1 cellular context compared by ENCODE assay signal in the genomic region with DNA sequence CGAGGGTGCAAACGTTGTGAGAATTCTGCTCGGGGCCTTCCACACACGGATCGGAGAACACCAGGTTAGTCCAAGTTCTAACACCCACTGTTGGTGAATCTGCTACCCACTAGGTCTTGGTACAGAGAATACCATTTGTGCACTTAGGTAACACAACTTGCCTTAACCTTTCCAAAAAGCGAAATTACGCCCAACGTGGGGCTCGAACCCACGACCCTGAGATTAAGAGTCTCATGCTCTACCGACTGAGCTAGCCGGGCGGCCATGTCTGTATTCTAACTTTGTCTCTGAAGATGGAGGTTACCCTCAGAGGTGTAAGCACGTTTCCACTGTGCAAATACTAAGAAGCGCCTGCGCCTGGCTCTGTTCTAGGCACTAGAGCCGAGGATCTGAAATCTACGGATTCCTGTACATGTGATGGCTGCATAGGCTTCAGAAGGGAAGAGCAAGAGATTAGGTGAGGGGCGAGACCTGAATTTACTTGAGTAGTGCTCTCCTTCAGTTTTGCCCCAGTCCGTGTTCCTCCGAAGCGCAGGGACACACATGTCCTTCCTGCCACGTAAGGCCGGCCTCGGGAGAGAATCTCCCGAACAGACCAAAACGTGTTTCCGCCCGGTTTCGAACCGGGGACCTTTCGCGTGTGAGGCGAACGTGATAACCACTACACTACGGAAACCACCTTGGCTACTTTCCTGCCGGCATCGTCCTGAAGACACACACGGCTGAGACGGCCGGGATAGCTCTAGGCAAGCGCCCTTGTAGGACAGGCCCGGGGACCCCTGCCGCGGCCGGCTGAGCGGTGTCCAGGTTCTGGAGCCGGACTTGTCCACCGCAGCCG.
TF ChIP-seq lines count a peak whose summit lies in the region.

No MANE protein-coding gene starts in this region.

TF ChIP-seq in HEK293, 187 proteins besides CTCF, POLR2A, EP300 and RAD21 (continued from another document and continues in another):
- TF ChIP-seq, protein P1, sequence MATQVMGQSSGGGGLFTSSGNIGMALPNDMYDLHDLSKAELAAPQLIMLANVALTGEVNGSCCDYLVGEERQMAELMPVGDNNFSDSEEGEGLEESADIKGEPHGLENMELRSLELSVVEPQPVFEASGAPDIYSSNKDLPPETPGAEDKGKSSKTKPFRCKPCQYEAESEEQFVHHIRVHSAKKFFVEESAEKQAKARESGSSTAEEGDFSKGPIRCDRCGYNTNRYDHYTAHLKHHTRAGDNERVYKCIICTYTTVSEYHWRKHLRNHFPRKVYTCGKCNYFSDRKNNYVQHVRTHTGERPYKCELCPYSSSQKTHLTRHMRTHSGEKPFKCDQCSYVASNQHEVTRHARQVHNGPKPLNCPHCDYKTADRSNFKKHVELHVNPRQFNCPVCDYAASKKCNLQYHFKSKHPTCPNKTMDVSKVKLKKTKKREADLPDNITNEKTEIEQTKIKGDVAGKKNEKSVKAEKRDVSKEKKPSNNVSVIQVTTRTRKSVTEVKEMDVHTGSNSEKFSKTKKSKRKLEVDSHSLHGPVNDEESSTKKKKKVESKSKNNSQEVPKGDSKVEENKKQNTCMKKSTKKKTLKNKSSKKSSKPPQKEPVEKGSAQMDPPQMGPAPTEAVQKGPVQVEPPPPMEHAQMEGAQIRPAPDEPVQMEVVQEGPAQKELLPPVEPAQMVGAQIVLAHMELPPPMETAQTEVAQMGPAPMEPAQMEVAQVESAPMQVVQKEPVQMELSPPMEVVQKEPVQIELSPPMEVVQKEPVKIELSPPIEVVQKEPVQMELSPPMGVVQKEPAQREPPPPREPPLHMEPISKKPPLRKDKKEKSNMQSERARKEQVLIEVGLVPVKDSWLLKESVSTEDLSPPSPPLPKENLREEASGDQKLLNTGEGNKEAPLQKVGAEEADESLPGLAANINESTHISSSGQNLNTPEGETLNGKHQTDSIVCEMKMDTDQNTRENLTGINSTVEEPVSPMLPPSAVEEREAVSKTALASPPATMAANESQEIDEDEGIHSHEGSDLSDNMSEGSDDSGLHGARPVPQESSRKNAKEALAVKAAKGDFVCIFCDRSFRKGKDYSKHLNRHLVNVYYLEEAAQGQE (tag by site-specific recombination; IDR thresholded peaks at IDR 0.05) = peak; percentile 47
- TF ChIP-seq ZFP37 (tag by site-specific recombination; IDR thresholded peaks at IDR 0.05) = peak; percentile 81
- no peak for TF ChIP-seq REPIN1 (tag by site-specific recombination; IDR thresholded peaks at IDR 0.05; ENCODE audit: low read depth)
- TF ChIP-seq ZIC2 (tag by site-specific recombination; IDR thresholded peaks at IDR 0.05) = no peak; the same call in 1 of the 2 replicates
- no peak for TF ChIP-seq TCF7L2 (IDR thresholded peaks at IDR 0.05; ENCODE audit: borderline replicate concordance, low read depth, low read length)
- no peak for TF ChIP-seq ZNF175 (tag by site-specific recombination; IDR thresholded peaks at IDR 0.05)
- peak; percentile 12 for TF ChIP-seq ZNF146 (tag by site-specific recombination; IDR thresholded peaks at IDR 0.05)
- no peak for TF ChIP-seq ZNF654 (tag by site-specific recombination; IDR thresholded peaks at IDR 0.05; ENCODE audit: low read depth)
- no peak for TF ChIP-seq ZNF555 (tag by site-specific recombination; conservative IDR thresholded peaks at IDR 0.05)
- TF ChIP-seq, protein P2, sequence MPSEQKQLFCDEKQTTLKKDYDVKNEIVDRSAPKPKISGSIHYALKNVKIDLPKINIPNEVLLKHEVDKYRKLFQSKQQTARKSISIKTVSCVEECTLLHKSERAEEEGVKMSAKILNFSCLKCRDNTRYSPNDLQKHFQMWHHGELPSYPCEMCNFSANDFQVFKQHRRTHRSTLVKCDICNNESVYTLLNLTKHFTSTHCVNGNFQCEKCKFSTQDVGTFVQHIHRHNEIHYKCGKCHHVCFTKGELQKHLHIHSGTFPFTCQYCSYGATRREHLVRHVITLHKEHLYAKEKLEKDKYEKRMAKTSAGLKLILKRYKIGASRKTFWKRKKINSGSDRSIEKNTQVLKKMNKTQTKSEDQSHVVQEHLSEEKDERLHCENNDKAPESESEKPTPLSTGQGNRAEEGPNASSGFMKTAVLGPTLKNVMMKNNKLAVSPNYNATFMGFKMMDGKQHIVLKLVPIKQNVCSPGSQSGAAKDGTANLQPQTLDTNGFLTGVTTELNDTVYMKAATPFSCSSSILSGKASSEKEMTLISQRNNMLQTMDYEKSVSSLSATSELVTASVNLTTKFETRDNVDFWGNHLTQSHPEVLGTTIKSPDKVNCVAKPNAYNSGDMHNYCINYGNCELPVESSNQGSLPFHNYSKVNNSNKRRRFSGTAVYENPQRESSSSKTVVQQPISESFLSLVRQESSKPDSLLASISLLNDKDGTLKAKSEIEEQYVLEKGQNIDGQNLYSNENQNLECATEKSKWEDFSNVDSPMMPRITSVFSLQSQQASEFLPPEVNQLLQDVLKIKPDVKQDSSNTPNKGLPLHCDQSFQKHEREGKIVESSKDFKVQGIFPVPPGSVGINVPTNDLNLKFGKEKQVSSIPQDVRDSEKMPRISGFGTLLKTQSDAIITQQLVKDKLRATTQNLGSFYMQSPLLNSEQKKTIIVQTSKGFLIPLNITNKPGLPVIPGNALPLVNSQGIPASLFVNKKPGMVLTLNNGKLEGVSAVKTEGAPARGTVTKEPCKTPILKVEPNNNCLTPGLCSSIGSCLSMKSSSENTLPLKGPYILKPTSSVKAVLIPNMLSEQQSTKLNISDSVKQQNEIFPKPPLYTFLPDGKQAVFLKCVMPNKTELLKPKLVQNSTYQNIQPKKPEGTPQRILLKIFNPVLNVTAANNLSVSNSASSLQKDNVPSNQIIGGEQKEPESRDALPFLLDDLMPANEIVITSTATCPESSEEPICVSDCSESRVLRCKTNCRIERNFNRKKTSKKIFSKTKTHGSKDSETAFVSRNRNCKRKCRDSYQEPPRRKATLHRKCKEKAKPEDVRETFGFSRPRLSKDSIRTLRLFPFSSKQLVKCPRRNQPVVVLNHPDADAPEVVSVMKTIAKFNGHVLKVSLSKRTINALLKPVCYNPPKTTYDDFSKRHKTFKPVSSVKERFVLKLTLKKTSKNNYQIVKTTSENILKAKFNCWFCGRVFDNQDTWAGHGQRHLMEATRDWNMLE (tag by site-specific recombination; conservative IDR thresholded peaks at IDR 0.05; ENCODE audit: low read depth) = 0 out of 2 replicates have a peak, but pooled peaks have one; percentile 16
- TF ChIP-seq HOXD13 (CRISPR knock-in tag; IDR thresholded peaks at IDR 0.05; ENCODE audit: borderline replicate concordance) = no peak
- no peak for TF ChIP-seq ZNF302 (tag by site-specific recombination; IDR thresholded peaks at IDR 0.05; ENCODE audit: low read depth)
- TF ChIP-seq ZNF157 (tag by site-specific recombination; IDR thresholded peaks at IDR 0.05) = no peak
- TF ChIP-seq ZSCAN23 (tag by site-specific recombination; IDR thresholded peaks at IDR 0.05) = peak; percentile 76
- TF ChIP-seq ZNF112 (tag by site-specific recombination; IDR thresholded peaks at IDR 0.05) = no peak
- peak; percentile 94 for TF ChIP-seq ZNF501 (tag by site-specific recombination; IDR thresholded peaks at IDR 0.05)
- no peak for TF ChIP-seq ZNF473 (tag by site-specific recombination; IDR thresholded peaks at IDR 0.05)
- TF ChIP-seq ZFP41 (tag by site-specific recombination; IDR thresholded peaks at IDR 0.05; ENCODE audit: borderline replicate concordance) = no peak
- peak; percentile 18; the same call in 1 of the 2 replicates for TF ChIP-seq EGR2 (tag by site-specific recombination; IDR thresholded peaks at IDR 0.05; ENCODE audit: low read depth)
- no peak for TF ChIP-seq ZNF274 (IDR thresholded peaks at IDR 0.05; ENCODE audit: low read length)
- no peak for TF ChIP-seq ZNF274 (tag by site-specific recombination; IDR thresholded peaks at IDR 0.05; ENCODE audit: borderline replicate concordance)
- TF ChIP-seq ZNF174 (tag by site-specific recombination; IDR thresholded peaks at IDR 0.05) = no peak
- TF ChIP-seq KLF8 (tag by site-specific recombination; IDR thresholded peaks at IDR 0.05) = peak; percentile 59
- TF ChIP-seq ZFP3 (tag by site-specific recombination; IDR thresholded peaks at IDR 0.05; ENCODE audit: low read depth) = no peak
- TF ChIP-seq, protein P3, sequence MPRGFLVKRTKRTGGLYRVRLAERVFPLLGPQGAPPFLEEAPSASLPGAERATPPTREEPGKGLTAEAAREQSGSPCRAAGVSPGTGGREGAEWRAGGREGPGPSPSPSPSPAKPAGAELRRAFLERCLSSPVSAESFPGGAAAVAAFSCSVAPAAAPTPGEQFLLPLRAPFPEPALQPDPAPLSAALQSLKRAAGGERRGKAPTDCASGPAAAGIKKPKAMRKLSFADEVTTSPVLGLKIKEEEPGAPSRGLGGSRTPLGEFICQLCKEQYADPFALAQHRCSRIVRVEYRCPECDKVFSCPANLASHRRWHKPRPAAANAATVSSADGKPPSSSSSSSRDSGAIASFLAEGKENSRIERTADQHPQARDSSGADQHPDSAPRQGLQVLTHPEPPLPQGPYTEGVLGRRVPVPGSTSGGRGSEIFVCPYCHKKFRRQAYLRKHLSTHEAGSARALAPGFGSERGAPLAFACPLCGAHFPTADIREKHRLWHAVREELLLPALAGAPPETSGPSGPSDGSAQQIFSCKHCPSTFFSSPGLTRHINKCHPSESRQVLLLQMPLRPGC (tag by site-specific recombination; IDR thresholded peaks at IDR 0.05) = peak; percentile 64
- no peak for TF ChIP-seq ZNF155 (tag by site-specific recombination; IDR thresholded peaks at IDR 0.05)
- no peak for TF ChIP-seq ZNF510 (tag by site-specific recombination; IDR thresholded peaks at IDR 0.05; ENCODE audit: insufficient replicate concordance)
- no peak for TF ChIP-seq ZNF549 (tag by site-specific recombination; IDR thresholded peaks at IDR 0.05)
- TF ChIP-seq ZNF23 (tag by site-specific recombination; IDR thresholded peaks at IDR 0.05; ENCODE audit: borderline replicate concordance) = no peak
- TF ChIP-seq, protein P4, sequence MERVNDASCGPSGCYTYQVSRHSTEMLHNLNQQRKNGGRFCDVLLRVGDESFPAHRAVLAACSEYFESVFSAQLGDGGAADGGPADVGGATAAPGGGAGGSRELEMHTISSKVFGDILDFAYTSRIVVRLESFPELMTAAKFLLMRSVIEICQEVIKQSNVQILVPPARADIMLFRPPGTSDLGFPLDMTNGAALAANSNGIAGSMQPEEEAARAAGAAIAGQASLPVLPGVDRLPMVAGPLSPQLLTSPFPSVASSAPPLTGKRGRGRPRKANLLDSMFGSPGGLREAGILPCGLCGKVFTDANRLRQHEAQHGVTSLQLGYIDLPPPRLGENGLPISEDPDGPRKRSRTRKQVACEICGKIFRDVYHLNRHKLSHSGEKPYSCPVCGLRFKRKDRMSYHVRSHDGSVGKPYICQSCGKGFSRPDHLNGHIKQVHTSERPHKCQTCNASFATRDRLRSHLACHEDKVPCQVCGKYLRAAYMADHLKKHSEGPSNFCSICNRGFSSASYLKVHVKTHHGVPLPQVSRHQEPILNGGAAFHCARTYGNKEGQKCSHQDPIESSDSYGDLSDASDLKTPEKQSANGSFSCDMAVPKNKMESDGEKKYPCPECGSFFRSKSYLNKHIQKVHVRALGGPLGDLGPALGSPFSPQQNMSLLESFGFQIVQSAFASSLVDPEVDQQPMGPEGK (tag by site-specific recombination; IDR thresholded peaks at IDR 0.05) = peak; percentile 54; the same call in 1 of the 2 replicates
- no peak for TF ChIP-seq ZNF16 (tag by site-specific recombination; IDR thresholded peaks at IDR 0.05; ENCODE audit: low read depth)
- TF ChIP-seq ZNF169 (tag by site-specific recombination; IDR thresholded peaks at IDR 0.05) = no peak
- TF ChIP-seq, protein P5, sequence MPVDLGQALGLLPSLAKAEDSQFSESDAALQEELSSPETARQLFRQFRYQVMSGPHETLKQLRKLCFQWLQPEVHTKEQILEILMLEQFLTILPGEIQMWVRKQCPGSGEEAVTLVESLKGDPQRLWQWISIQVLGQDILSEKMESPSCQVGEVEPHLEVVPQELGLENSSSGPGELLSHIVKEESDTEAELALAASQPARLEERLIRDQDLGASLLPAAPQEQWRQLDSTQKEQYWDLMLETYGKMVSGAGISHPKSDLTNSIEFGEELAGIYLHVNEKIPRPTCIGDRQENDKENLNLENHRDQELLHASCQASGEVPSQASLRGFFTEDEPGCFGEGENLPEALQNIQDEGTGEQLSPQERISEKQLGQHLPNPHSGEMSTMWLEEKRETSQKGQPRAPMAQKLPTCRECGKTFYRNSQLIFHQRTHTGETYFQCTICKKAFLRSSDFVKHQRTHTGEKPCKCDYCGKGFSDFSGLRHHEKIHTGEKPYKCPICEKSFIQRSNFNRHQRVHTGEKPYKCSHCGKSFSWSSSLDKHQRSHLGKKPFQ (tag by site-specific recombination; IDR thresholded peaks at IDR 0.05) = no peak
- peak; percentile 97 for TF ChIP-seq ZNF24 (tag by site-specific recombination; IDR thresholded peaks at IDR 0.05)
- TF ChIP-seq ZNF530 (tag by site-specific recombination; IDR thresholded peaks at IDR 0.05; ENCODE audit: low read depth) = no peak
- TF ChIP-seq SP3 (tag by site-specific recombination; IDR thresholded peaks at IDR 0.05) = peak; percentile 39
- TF ChIP-seq ZNF132 (tag by site-specific recombination; IDR thresholded peaks at IDR 0.05; ENCODE audit: borderline replicate concordance) = no peak
- peak; percentile 54 for TF ChIP-seq KLF16 (tag by site-specific recombination; IDR thresholded peaks at IDR 0.05)
- TF ChIP-seq, protein P6, sequence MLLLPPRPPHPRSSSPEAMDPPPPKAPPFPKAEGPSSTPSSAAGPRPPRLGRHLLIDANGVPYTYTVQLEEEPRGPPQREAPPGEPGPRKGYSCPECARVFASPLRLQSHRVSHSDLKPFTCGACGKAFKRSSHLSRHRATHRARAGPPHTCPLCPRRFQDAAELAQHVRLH (tag by site-specific recombination; IDR thresholded peaks at IDR 0.05) = peak; percentile 85
- no peak for TF ChIP-seq ZNF529 (tag by site-specific recombination; IDR thresholded peaks at IDR 0.05; ENCODE audit: insufficient replicate concordance)
- TF ChIP-seq, protein P7, sequence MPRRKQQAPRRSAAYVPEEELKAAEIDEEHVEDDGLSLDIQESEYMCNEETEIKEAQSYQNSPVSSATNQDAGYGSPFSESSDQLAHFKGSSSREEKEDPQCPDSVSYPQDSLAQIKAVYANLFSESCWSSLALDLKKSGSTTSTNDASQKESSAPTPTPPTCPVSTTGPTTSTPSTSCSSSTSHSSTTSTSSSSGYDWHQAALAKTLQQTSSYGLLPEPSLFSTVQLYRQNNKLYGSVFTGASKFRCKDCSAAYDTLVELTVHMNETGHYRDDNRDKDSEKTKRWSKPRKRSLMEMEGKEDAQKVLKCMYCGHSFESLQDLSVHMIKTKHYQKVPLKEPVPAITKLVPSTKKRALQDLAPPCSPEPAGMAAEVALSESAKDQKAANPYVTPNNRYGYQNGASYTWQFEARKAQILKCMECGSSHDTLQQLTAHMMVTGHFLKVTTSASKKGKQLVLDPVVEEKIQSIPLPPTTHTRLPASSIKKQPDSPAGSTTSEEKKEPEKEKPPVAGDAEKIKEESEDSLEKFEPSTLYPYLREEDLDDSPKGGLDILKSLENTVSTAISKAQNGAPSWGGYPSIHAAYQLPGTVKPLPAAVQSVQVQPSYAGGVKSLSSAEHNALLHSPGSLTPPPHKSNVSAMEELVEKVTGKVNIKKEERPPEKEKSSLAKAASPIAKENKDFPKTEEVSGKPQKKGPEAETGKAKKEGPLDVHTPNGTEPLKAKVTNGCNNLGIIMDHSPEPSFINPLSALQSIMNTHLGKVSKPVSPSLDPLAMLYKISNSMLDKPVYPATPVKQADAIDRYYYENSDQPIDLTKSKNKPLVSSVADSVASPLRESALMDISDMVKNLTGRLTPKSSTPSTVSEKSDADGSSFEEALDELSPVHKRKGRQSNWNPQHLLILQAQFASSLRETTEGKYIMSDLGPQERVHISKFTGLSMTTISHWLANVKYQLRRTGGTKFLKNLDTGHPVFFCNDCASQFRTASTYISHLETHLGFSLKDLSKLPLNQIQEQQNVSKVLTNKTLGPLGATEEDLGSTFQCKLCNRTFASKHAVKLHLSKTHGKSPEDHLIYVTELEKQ (tag by site-specific recombination; IDR thresholded peaks at IDR 0.05; ENCODE audit: borderline replicate concordance) = peak; percentile 49; the same call in 1 of the 2 replicates
- TF ChIP-seq MEIS1 (CRISPR knock-in tag; IDR thresholded peaks at IDR 0.05; ENCODE audit: borderline replicate concordance) = no peak
- no peak for TF ChIP-seq ZNF585B (tag by site-specific recombination; IDR thresholded peaks at IDR 0.05)
